ENCODE assay signal across 26 cellular contexts in the genomic region with DNA sequence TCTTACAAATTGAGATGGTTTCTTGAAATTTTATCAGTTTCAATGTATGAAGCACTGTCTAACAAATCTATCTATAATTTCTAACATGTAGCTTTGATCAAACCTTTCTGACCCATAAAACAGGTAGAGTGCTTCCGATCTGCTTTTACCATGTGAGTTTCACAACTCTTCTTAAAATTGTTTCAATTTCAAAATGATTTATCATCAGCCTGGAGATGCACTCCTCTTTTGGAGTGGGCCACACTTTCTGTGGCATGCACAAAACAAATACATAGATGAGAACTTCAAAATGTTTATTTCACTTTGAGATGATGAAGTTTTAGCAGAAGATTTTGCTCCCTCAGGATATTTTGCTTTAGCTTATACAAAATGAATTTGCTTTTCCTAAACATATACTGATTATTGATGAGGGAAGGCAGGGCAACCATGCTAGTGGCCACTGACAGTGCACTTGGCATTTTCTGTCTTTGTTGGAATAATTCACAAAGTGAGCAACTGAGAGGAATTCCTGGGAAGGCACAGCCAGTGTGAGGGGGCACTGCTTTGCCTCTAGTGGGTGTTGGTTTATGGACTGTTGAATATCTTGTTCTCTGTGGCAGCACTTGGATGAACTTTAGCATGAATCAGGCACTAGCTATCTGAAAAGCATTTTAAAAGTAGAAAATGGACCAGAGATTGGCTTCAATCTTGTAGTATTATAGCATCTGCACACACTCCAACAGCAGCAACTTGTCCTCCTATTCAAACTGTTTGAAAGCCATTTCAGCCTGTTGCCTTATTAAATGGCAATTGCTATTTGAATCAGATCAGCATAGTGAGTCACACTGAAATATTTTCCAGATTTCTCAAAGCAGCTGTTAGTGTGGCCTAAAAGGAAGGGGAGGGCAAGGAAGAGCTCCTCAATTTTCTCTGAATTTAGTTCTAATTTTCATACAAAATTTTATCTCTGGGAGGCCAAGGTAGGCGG.
A peak's percentile ranks its signal among the peaks of the same experiment; 100 is the strongest.
DNase-seq lines count a peak whose midpoint lies in the region; ATAC-seq and TF ChIP-seq lines count a peak whose summit lies in the region.
"Had no signal": no experiment of that assay in that cellular context is flagged by ENCODE, and none has a peak within 500 bp of the region (broad histone marks: within the 10 kb centered on the region; RNA-seq: fewer than 3 reads in every experiment).

No MANE protein-coding gene starts in this region.

- no peak overlapping the region for H3K27ac ChIP-seq in foreskin keratinocyte
- H3K27ac ChIP-seq: BLaER1 treated with 17β-estradiol and CSF1 and Interleukin-3, amounts not matched to agents 10 nM and 100 nM; brain microvascular endothelial cell; RWPE1; spleen; upper lobe of right lung had no signal

- no peaks in the 10 kb centered on the region for H3K36me3 Mint-ChIP-seq in CD14-positive monocyte
- H3K36me3 Mint-ChIP-seq: activated naive CD8-positive, alpha-beta T cell; immature natural killer cell had no signal

- no peaks in the 10 kb centered on the region for H3K4me1 Mint-ChIP-seq in CD14-positive monocyte
- H3K4me1 Mint-ChIP-seq: endodermal cell, immature natural killer cell had no signal

- no peaks in the 10 kb centered on the region for H3K9me3 ChIP-seq in adipocyte (ENCODE audit: control insufficient read depth, low read length)
- H3K9me3 ChIP-seq: BLaER1 treated with 17β-estradiol and CSF1 and Interleukin-3, amounts not matched to agents 10 nM and 100 nM; mucosa of descending colon; spleen; upper lobe of right lung had no signal

- TF ChIP-seq CTCF in foreskin keratinocyte (conservative IDR thresholded peaks at IDR 0.05) (no peak), CD14-positive monocyte (IDR thresholded peaks at IDR 0.05) (no peak)

- no peak overlapping the region for H3K4me3 ChIP-seq in adipocyte (ENCODE audit: low read length)
- H3K4me3 ChIP-seq: BLaER1 treated with 17β-estradiol and CSF1 and Interleukin-3, amounts not matched to agents 10 nM and 100 nM; mucosa of descending colon; spleen; upper lobe of right lung had no signal

- no peak overlapping the region for H3K4me3 Mint-ChIP-seq in CD14-positive monocyte
- H3K4me3 Mint-ChIP-seq: activated naive CD8-positive, alpha-beta T cell; activated T-helper 1 cell treated with anti-CD3 and anti-CD28 coated beads, Interleukin-12 subunit alpha, Interleukin-12 subunit beta, Interleukin-2, Interleukin-4 antibody, amounts not matched to agents 30 ng/mL and 10 ng/mL and 1 ng/mL, durations not matched to agents 14 hours and 24 hours and 36 hours; endodermal cell; immature natural killer cell had no signal

- ATAC-seq in foreskin keratinocyte = peak; percentile 54
- no peak for ATAC-seq in Right ventricle myocardium inferior
- ATAC-seq: left ventricle myocardium superior, mucosa of descending colon, upper lobe of right lung had no signal

- no peaks in the 10 kb centered on the region for H3K36me3 ChIP-seq in adipocyte (ENCODE audit: control insufficient read depth, insufficient read depth, low read length, severe bottlenecking)
- H3K36me3 ChIP-seq: BLaER1 treated with 17β-estradiol and CSF1 and Interleukin-3, amounts not matched to agents 10 nM and 100 nM; brain microvascular endothelial cell; spleen; upper lobe of right lung had no signal

- H3K9me3 Mint-ChIP-seq in CD14-positive monocyte = peaks cover 0 to 6% (median 0%) of the 10 kb centered on the region in 7 donors
- H3K9me3 Mint-ChIP-seq: activated T-helper 1 cell treated with anti-CD3 and anti-CD28 coated beads, Interleukin-12 subunit alpha, Interleukin-12 subunit beta, Interleukin-2, Interleukin-4 antibody, amounts not matched to agents 30 ng/mL and 10 ng/mL and 1 ng/mL, durations not matched to agents 14 hours and 24 hours and 36 hours; endodermal cell had no signal

- H3K27me3 ChIP-seq in adipocyte (replicated peaks; ENCODE audit: control insufficient read depth, insufficient read depth, low read length) = no peaks in the 10 kb centered on the region
- H3K27me3 ChIP-seq in foreskin keratinocyte = no peaks in the 10 kb centered on the region
- H3K27me3 ChIP-seq: BLaER1 treated with 17β-estradiol and CSF1 and Interleukin-3, amounts not matched to agents 10 nM and 100 nM; brain microvascular endothelial cell; spleen; upper lobe of right lung had no signal

- DNase-seq in A172 (ENCODE audit: low spot score) = peak; percentile 5
- peak; percentile 65 for DNase-seq in HCEC 1CT
- peak; percentile 64 for DNase-seq in adipocyte (ENCODE audit: low read depth)
- peak in 1 of 2 donors; percentile 39 for DNase-seq in foreskin keratinocyte
- DNase-seq in Right ventricle myocardium inferior (ENCODE audit: missing footprints) = no peak
- DNase-seq in NCI-H526 treated with DMSO at 0.1 percent for 48 hours (lab: John Stamatoyannopoulos, UW) = no peak
- DNase-seq in CD14-positive monocyte (ENCODE audit: low spot score) = no peak
- no peak for DNase-seq in NCI-H128 (lab: John Stamatoyannopoulos, UW; ENCODE audit: unreplicated experiment)
- DNase-seq: 8988T; activated CD4-positive, alpha-beta T cell treated with anti-CD3 and anti-CD28 coated beads for 4 hours; brain microvascular endothelial cell; endodermal cell; GF-D8; H7; immature natural killer cell; left ventricle myocardium superior; mucosa of descending colon; NCI-H1417 treated with DMSO at 0.1 percent for 48 hours; NCI-H2107; NCI-H510A treated with DMSO at 0.1 percent for 48 hours; spleen; upper lobe of right lung had no signal

- H3K27ac Mint-ChIP-seq in CD14-positive monocyte = no peak overlapping the region
- H3K27ac Mint-ChIP-seq: activated naive CD8-positive, alpha-beta T cell; activated T-helper 1 cell treated with anti-CD3 and anti-CD28 coated beads, Interleukin-12 subunit alpha, Interleukin-12 subunit beta, Interleukin-2, Interleukin-4 antibody, amounts not matched to agents 30 ng/mL and 10 ng/mL and 1 ng/mL, durations not matched to agents 14 hours and 24 hours and 36 hours; endodermal cell; immature natural killer cell had no signal

- intact Hi-C loops in Right ventricle myocardium inferior (cut with DNase I) = no loop called here
- intact Hi-C loops in CD14-positive monocyte (cut with micrococcal nuclease) = no loop called here

- H3K9ac ChIP-seq in adipocyte (ENCODE audit: low read length) = peak overlapping the region; percentile 11
- H3K9ac ChIP-seq: BLaER1 treated with 17β-estradiol and CSF1 and Interleukin-3, amounts not matched to agents 10 nM and 100 nM had no signal

- peaks cover 21% of the 10 kb centered on the region for H3K4me1 ChIP-seq in adipocyte (ENCODE audit: control insufficient read depth, insufficient read depth, low read length)
- H3K4me1 ChIP-seq in foreskin keratinocyte = no peaks in the 10 kb centered on the region
- H3K4me1 ChIP-seq: spleen, upper lobe of right lung had no signal

- no peaks in the 10 kb centered on the region for H3K27me3 Mint-ChIP-seq in CD14-positive monocyte (ENCODE audit: low read depth in 3 of 3)
- H3K27me3 Mint-ChIP-seq: activated naive CD8-positive, alpha-beta T cell had no signal

Comparison
In these comparisons a context has a peak if more than half of its experiments do, and no peak if none do; other contexts are left out.
1. DNase-seq: peak in A172 (single experiment), HCEC 1CT (single experiment) and adipocyte (single experiment); none in Right ventricle myocardium inferior (single experiment), NCI-H526 treated with DMSO at 0.1 percent for 48 hours (single experiment), CD14-positive monocyte (single experiment) and NCI-H128 (single experiment).